Comparison of ENCODE assay signal across 1 cellular context in genomic region chr19:6723108-6723618, GRCh38.
TF ChIP-seq lines count a peak whose summit lies in the region.

No MANE protein-coding gene starts in this region.

TF ChIP-seq in HepG2, 621 proteins besides CTCF, POLR2A, EP300 and RAD21 (continued from another document and continues in another):
- TF ChIP-seq ESRRA (CRISPR knock-in tag; IDR thresholded peaks at IDR 0.05; ENCODE audit: low read depth) (0 out of 2 replicates have a peak, but pooled peaks have one; percentile 18), BRF2 (CRISPR knock-in tag; IDR thresholded peaks at IDR 0.05) (no peak), FOXK1 (CRISPR knock-in tag; IDR thresholded peaks at IDR 0.05; ENCODE audit: borderline replicate concordance, low read depth) (peak; percentile 74; the same call in 1 of the 2 replicates), GRHL1 (CRISPR knock-in tag; conservative IDR thresholded peaks at IDR 0.05) (no peak), ZNF7 (CRISPR knock-in tag; IDR thresholded peaks at IDR 0.05) (no peak), NFIB (CRISPR knock-in tag; IDR thresholded peaks at IDR 0.05; ENCODE audit: borderline replicate concordance) (no peak), USF2 (IDR thresholded peaks at IDR 0.05; ENCODE audit: low read depth, low read length) (no peak), USF2 (CRISPR knock-in tag; IDR thresholded peaks at IDR 0.05; ENCODE audit: borderline replicate concordance) (no peak), HNRNPH1 (optimal IDR thresholded peaks at IDR 0.05; ENCODE audit: low read depth, low read length) (no peak), HMGXB3 (CRISPR knock-in tag; IDR thresholded peaks at IDR 0.05; ENCODE audit: borderline replicate concordance) (0 out of 2 replicates have a peak, but pooled peaks have one; percentile 72), ZNF431 (CRISPR knock-in tag; IDR thresholded peaks at IDR 0.05; ENCODE audit: borderline replicate concordance, low read depth) (no peak), ZNF710 (CRISPR knock-in tag; IDR thresholded peaks at IDR 0.05; ENCODE audit: borderline replicate concordance) (peak; percentile 89; the same call in 1 of the 2 replicates), SIX1 (CRISPR knock-in tag; IDR thresholded peaks at IDR 0.05; ENCODE audit: borderline replicate concordance) (peak; percentile 67; the same call in 1 of the 2 replicates), ZKSCAN5 (CRISPR knock-in tag; IDR thresholded peaks at IDR 0.05) (no peak), ZNF83 (CRISPR knock-in tag; IDR thresholded peaks at IDR 0.05; ENCODE audit: borderline replicate concordance) (no peak), ZNF547 (CRISPR knock-in tag; IDR thresholded peaks at IDR 0.05) (no peak), ZNF607 (CRISPR knock-in tag; IDR thresholded peaks at IDR 0.05; ENCODE audit: borderline replicate concordance) (no peak), THRA (CRISPR knock-in tag; IDR thresholded peaks at IDR 0.05; ENCODE audit: borderline replicate concordance) (peak; percentile 95), NONO (IDR thresholded peaks at IDR 0.05) (no peak), NONO (CRISPR knock-in tag; conservative IDR thresholded peaks at IDR 0.05) (0 out of 2 replicates have a peak, but pooled peaks have one; percentile 31), DMAP1 (CRISPR knock-in tag; IDR thresholded peaks at IDR 0.05) (peak; percentile 66; the same call in 1 of the 2 replicates), ARNT2 (CRISPR knock-in tag; IDR thresholded peaks at IDR 0.05; ENCODE audit: low read depth) (no peak), FOSL2 (CRISPR knock-in tag; IDR thresholded peaks at IDR 0.05) (peak; percentile 71), MLLT10 (CRISPR knock-in tag; IDR thresholded peaks at IDR 0.05) (no peak), AHR (CRISPR knock-in tag; IDR thresholded peaks at IDR 0.05) (0 out of 2 replicates have a peak, but pooled peaks have one; percentile 44), ZNF543 (CRISPR knock-in tag; IDR thresholded peaks at IDR 0.05) (peak; percentile 64; the same call in 1 of the 2 replicates), HMG20A (CRISPR knock-in tag; IDR thresholded peaks at IDR 0.05; ENCODE audit: borderline replicate concordance) (peak; percentile 74; the same call in 1 of the 2 replicates), ZNF530 (CRISPR knock-in tag; IDR thresholded peaks at IDR 0.05; ENCODE audit: low read depth) (no peak), CBFB (CRISPR knock-in tag; IDR thresholded peaks at IDR 0.05) (peak; percentile 54; the same call in 1 of the 2 replicates), MYC (CRISPR knock-in tag; IDR thresholded peaks at IDR 0.05; ENCODE audit: borderline replicate concordance) (no peak), ZNF709 (CRISPR knock-in tag; IDR thresholded peaks at IDR 0.05) (no peak), ZNF230 (CRISPR knock-in tag; IDR thresholded peaks at IDR 0.05) (0 out of 2 replicates have a peak, but pooled peaks have one; percentile 65), TRIM24 (CRISPR knock-in tag; IDR thresholded peaks at IDR 0.05) (no peak), SUZ12 (IDR thresholded peaks at IDR 0.05; ENCODE audit: low read depth, low read length) (no peak), NR0B2 (CRISPR knock-in tag; IDR thresholded peaks at IDR 0.05) (no peak), ZNF687 (CRISPR knock-in tag; IDR thresholded peaks at IDR 0.05) (peak; percentile 69), ZNF773 (CRISPR knock-in tag; IDR thresholded peaks at IDR 0.05; ENCODE audit: borderline replicate concordance) (no peak), XRCC5 (optimal IDR thresholded peaks at IDR 0.05; ENCODE audit: low read length) (peak; percentile 26)
